Comparison of ENCODE assay signal across 8 cellular contexts in the genomic region with DNA sequence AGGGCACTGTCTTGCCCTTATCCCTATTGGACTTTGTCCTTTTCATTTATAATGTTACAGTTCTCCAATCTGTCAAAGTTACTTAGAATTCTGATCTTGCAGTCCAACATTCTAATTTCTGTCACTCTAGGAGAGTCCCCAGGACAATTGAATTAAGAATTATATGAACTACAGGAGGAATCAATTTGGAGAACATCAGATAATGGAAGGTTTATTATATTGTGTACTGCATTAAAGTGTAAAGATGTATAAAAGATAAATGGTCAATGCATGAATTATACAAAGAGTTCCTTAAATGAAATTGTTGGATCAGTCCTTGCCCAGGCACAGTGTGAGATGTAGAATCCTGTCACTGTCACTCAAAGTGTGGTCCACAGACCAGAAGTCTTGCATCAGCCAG.
"Had no signal": no experiment of that assay in that cellular context is flagged by ENCODE, and none has a peak within 500 bp of the region (broad histone marks: within the 10 kb centered on the region; RNA-seq: fewer than 3 reads in every experiment).

No MANE protein-coding gene starts in this region.

- H3K36me3 ChIP-seq: HAP-1 had no signal

- H2AFZ ChIP-seq: GM23248 had no signal

- H3K9ac ChIP-seq: GM23248 had no signal

- DNase-seq: GM23248, GOT3, H7, HFFc6 had no signal

- H3K9me3 ChIP-seq: HAP-1 had no signal

- ATAC-seq: HCT116, HepG2 had no signal

- H3K27ac ChIP-seq: GM23248, HL-60 had no signal

- H3K4me3 ChIP-seq: GM23248, HAP-1 had no signal

- H3K4me1 ChIP-seq: HAP-1 had no signal

- FAIRE-seq: HepG2 had no signal
